12 cellular contexts compared by ENCODE assay signal in genomic region chr4:86218721-86219481, GRCh38.
DNase-seq lines count a peak whose midpoint lies in the region; ATAC-seq, FAIRE-seq and TF ChIP-seq lines count a peak whose summit lies in the region.
"Had no signal": no experiment of that assay in that cellular context is flagged by ENCODE, and none has a peak within 500 bp of the region (broad histone marks: within the 10 kb centered on the region; RNA-seq: fewer than 3 reads in every experiment).

No MANE protein-coding gene starts in this region.

- no peak overlapping the region for H3K27ac Mint-ChIP-seq in activated naive CD4-positive, alpha-beta T cell treated with anti-CD3 and anti-CD28 coated beads for 36 hours
- H3K27ac Mint-ChIP-seq: activated naive CD8-positive, alpha-beta T cell treated with anti-CD3 and anti-CD28 coated beads for 36 hours had no signal

- H3K4me1 ChIP-seq in HAP-1 = peaks cover 8% of the 10 kb centered on the region
- peaks cover 25% of the 10 kb centered on the region for H3K4me1 ChIP-seq in RWPE2 (ENCODE audit: insufficient read depth, poor library complexity, severe bottlenecking)
- H3K4me1 ChIP-seq in pancreas = no peaks in the 10 kb centered on the region
- H3K4me1 ChIP-seq: transverse colon had no signal

- CTCF ChIA-PET in activated naive CD4-positive, alpha-beta T cell treated with anti-CD3 and anti-CD28 coated beads for 36 hours (lab: Charles Lee) = no interaction called here

- peaks cover 4% of the 10 kb centered on the region for H3K9me3 Mint-ChIP-seq in activated naive CD4-positive, alpha-beta T cell treated with anti-CD3 and anti-CD28 coated beads for 36 hours

- in situ Hi-C loops in HAP-1 (cut with MboI; ENCODE audit: low sequenced_read_pairs) = no loop called here

- intact Hi-C loops in pancreas (cut with DNase I) = no loop called here
- intact Hi-C loops in activated naive CD4-positive, alpha-beta T cell treated with anti-CD3 and anti-CD28 coated beads for 36 hours (cut with micrococcal nuclease) = no loop called here

- H3K4me3 Mint-ChIP-seq in activated naive CD4-positive, alpha-beta T cell treated with anti-CD3 and anti-CD28 coated beads for 36 hours = no peak overlapping the region
- H3K4me3 Mint-ChIP-seq: activated naive CD8-positive, alpha-beta T cell treated with anti-CD3 and anti-CD28 coated beads for 36 hours had no signal

- H3K4me1 Mint-ChIP-seq in activated naive CD4-positive, alpha-beta T cell treated with anti-CD3 and anti-CD28 coated beads for 36 hours (ENCODE audit: low read depth) = no peaks in the 10 kb centered on the region
- H3K4me1 Mint-ChIP-seq: activated naive CD8-positive, alpha-beta T cell treated with anti-CD3 and anti-CD28 coated beads for 36 hours had no signal

- DNase-seq in HAP-1 (ENCODE audit: low spot score in 2 of 2) (peak; percentile 27 to 43), RWPE2 (ENCODE audit: low spot score) (no peak), fibroblast of mammary gland (ENCODE audit: low read depth) (peak; percentile 77), pancreas (peak in 1 of 6 donors; percentile 17), NCI-H2227 treated with DMSO at 0.1 percent for 48 hours (lab: John Stamatoyannopoulos, UW) (no peak)
- DNase-seq in stimulated activated naive CD8-positive, alpha-beta T cell treated with anti-CD3 and anti-CD28 coated beads, Interleukin-15, Interleukin-2, amounts not matched to agents 100 U/mL and 50 U/mL, for 24 hours = no peak
- no peak for DNase-seq in activated naive CD4-positive, alpha-beta T cell treated with anti-CD3 and anti-CD28 coated beads for 36 hours
- DNase-seq: activated naive CD8-positive, alpha-beta T cell treated with anti-CD3 and anti-CD28 coated beads for 36 hours; NCI-H2171 treated with DMSO at 0.1 percent for 48 hours; transverse colon had no signal

- H3K27me3 Mint-ChIP-seq in activated naive CD4-positive, alpha-beta T cell treated with anti-CD3 and anti-CD28 coated beads for 36 hours (ENCODE audit: low read depth) = no peaks in the 10 kb centered on the region
- H3K27me3 Mint-ChIP-seq: activated naive CD8-positive, alpha-beta T cell treated with anti-CD3 and anti-CD28 coated beads for 36 hours had no signal

- TF ChIP-seq CTCF in RWPE2 (IDR thresholded peaks at IDR 0.05; ENCODE audit: poor library complexity, severe bottlenecking) = no peak
- TF ChIP-seq CTCF in fibroblast of mammary gland (conservative IDR thresholded peaks at IDR 0.05; ENCODE audit: control insufficient read depth, insufficient read depth, low read depth, low read length) = no peak
- TF ChIP-seq CTCF in pancreas (IDR thresholded peaks at IDR 0.05) = no peak

- 1 to 10% methylated on average over 5 of the region's 5 CpGs for WGBS in pancreas, 2 donors

- H3K9me3 ChIP-seq in HAP-1 (no peaks in the 10 kb centered on the region), RWPE2 (ENCODE audit: severe bottlenecking) (no peaks in the 10 kb centered on the region), pancreas (no peaks in the 10 kb centered on the region)

- no peak overlapping the region for H3K4me3 ChIP-seq in HAP-1
- H3K4me3 ChIP-seq in RWPE2 (ENCODE audit: severe bottlenecking) = peak overlapping the region; percentile 2
- no peak overlapping the region for H3K4me3 ChIP-seq in fibroblast of mammary gland (ENCODE audit: control insufficient read depth, low read depth, low read length)
- H3K4me3 ChIP-seq in pancreas = no peak overlapping the region
- H3K4me3 ChIP-seq: transverse colon had no signal

- no peak for FAIRE-seq in pancreas (lab: Jason Lieb, UNC)
- FAIRE-seq: RCC 7860 had no signal

- H3K36me3 ChIP-seq in HAP-1 (replicated peaks) (no peaks in the 10 kb centered on the region), RWPE2 (ENCODE audit: low read depth) (no peaks in the 10 kb centered on the region), pancreas (no peaks in the 10 kb centered on the region)
- H3K36me3 ChIP-seq: transverse colon had no signal

- ATAC-seq in RWPE2 (ENCODE audit: low read depth) (peak; percentile 79), pancreas (peak in 3 of 4 donors; percentile 46 to 69 (median 67)), GM18502 (IDR thresholded peaks at IDR 0.05; ENCODE audit: poor library complexity, unreplicated experiment) (no peak)
- no peak for ATAC-seq in stimulated activated naive CD8-positive, alpha-beta T cell treated with anti-CD3 and anti-CD28 coated beads, Interleukin-15, Interleukin-2, amounts not matched to agents 100 U/mL and 50 U/mL, for 24 hours

- H3K27me3 ChIP-seq in HAP-1 (ENCODE audit: low read depth) = no peaks in the 10 kb centered on the region
- H3K27me3 ChIP-seq in RWPE2 (ENCODE audit: insufficient read depth, poor library complexity, severe bottlenecking) = no peaks in the 10 kb centered on the region
- no peaks in the 10 kb centered on the region for H3K27me3 ChIP-seq in pancreas
- H3K27me3 ChIP-seq: transverse colon had no signal

- H3K27ac ChIP-seq in RWPE2 (ENCODE audit: poor library complexity, severe bottlenecking) = peak overlapping the region; percentile 62
- no peak overlapping the region for H3K27ac ChIP-seq in pancreas
- H3K27ac ChIP-seq: transverse colon had no signal

- no peaks in the 10 kb centered on the region for H3K36me3 Mint-ChIP-seq in activated naive CD4-positive, alpha-beta T cell treated with anti-CD3 and anti-CD28 coated beads for 36 hours (ENCODE audit: low read depth)
- H3K36me3 Mint-ChIP-seq: activated naive CD8-positive, alpha-beta T cell treated with anti-CD3 and anti-CD28 coated beads for 36 hours had no signal

Comparison
In these comparisons a context has a peak if more than half of its experiments do, and no peak if none do; other contexts are left out.
1. DNase-seq: peak in HAP-1 (2 of 2) and fibroblast of mammary gland (single experiment); none in RWPE2 (single experiment), stimulated activated naive CD8-positive, alpha-beta T cell treated with anti-CD3 and anti-CD28 coated beads, Interleukin-15, Interleukin-2, amounts not matched to agents 100 U/mL and 50 U/mL, for 24 hours (single experiment), activated naive CD4-positive, alpha-beta T cell treated with anti-CD3 and anti-CD28 coated beads for 36 hours (single experiment) and NCI-H2227 treated with DMSO at 0.1 percent for 48 hours (single experiment).
2. ATAC-seq: peak in RWPE2 (single experiment) and pancreas (3 of 4); none in stimulated activated naive CD8-positive, alpha-beta T cell treated with anti-CD3 and anti-CD28 coated beads, Interleukin-15, Interleukin-2, amounts not matched to agents 100 U/mL and 50 U/mL, for 24 hours (single experiment) and GM18502 (single experiment).